8 cellular contexts compared by ENCODE assay signal in genomic region chr18:36297419-36298112, GRCh38. TPM values are rescaled to one million over a fixed set of nuclear protein-coding genes. Genes with fewer than 3 reads are reported as not detected.
DNase-seq lines count a peak whose midpoint lies in the region; ATAC-seq, FAIRE-seq and TF ChIP-seq lines count a peak whose summit lies in the region.

Gene FHOD3 (plus strand): TSS chr18:36297713. CDS start chr18:36297836, 123 bp downstream.

- FAIRE-seq in frontal cortex (lab: Jason Lieb, UNC): no peak

- peak within 1 kb of the TSS; percentile 34 to 85 (median 60) for H3K4me3 Mint-ChIP-seq in nephron

- no peak for ATAC-seq in GM21367 (IDR thresholded peaks at IDR 0.05; ENCODE audit: unreplicated experiment)

- no peaks in the 10 kb centered on the region for H3K9me3 Mint-ChIP-seq in nephron

- no peaks in the 10 kb centered on the region for H3K36me3 Mint-ChIP-seq in nephron (ENCODE audit: low read depth)

- no peak within 1 kb of the TSS for H3K27ac Mint-ChIP-seq in nephron

- TF ChIP-seq CTCF in GM20000 (IDR thresholded peaks at IDR 0.05; ENCODE audit: extremely low read depth, missing control alignments) (no peak), WERI-Rb-1 (IDR thresholded peaks at IDR 0.05; ENCODE audit: low read depth, low read length) (no peak), nephron (IDR thresholded peaks at IDR 0.05; ENCODE audit: unreplicated experiment in 3 of 3) (no peak)

- H3K4me1 Mint-ChIP-seq in nephron: peaks cover 21% of the 10 kb centered on the region

- H3K27me3 Mint-ChIP-seq in nephron (ENCODE audit: low read depth): peaks cover 25% of the 10 kb centered on the region

- H3K27ac ChIP-seq in WERI-Rb-1: peak within 1 kb of the TSS; percentile 64

- H3K27me3 ChIP-seq in WERI-Rb-1 (ENCODE audit: insufficient read depth, low read depth, severe bottlenecking): peaks cover 3% of the 10 kb centered on the region

- H3K9me3 ChIP-seq in WERI-Rb-1 (ENCODE audit: severe bottlenecking): no peaks in the 10 kb centered on the region

- no peaks in the 10 kb centered on the region for H3K36me3 ChIP-seq in WERI-Rb-1

- H3K4me3 ChIP-seq in WERI-Rb-1 (ENCODE audit: low read depth, low read length): peak within 1 kb of the TSS; percentile 67

- DNase-seq in Daoy (ENCODE audit: low read depth) (peak; percentile 68), GM20000 (ENCODE audit: low spot score) (peak; percentile 88), HT1080 (ENCODE audit: low read depth) (peak; percentile 48), WERI-Rb-1 (peak; percentile 78), frontal cortex (ENCODE audit: low spot score in 2 of 2) (peak; percentile 78 to 81), CD1c-positive myeloid dendritic cell (ENCODE audit: extremely low spot score) (no peak)

RNA-seq across cellular contexts. Expression of gene FHOD3, which starts in this region (rescaled TPM):
- total RNA-seq in Daoy (2014; rRNA removed; shearing (Covaris generic)): 16.3 and 17.8 TPM in 2 replicates
- total RNA-seq in HT1080 (2014; rRNA removed; shearing (Covaris generic)): 43.0 and 47.1 TPM in 2 replicates
- polyA plus RNA-seq in HT1080 (2015; cell fraction: cytosol; rRNA removed): 25.5 and 29.5 TPM in 2 replicates
- 32.2 and 36.5 TPM in 2 replicates for polyA plus RNA-seq in HT1080 (2015; cell fraction: nucleus; rRNA removed)
- 46.9 TPM for total RNA-seq in frontal cortex
